Comparison of ENCODE assay signal across 15 cellular contexts in genomic region chr10:33290286-33291052, GRCh38. TPM values are rescaled to one million over a fixed set of nuclear protein-coding genes. Genes with fewer than 3 reads are reported as not detected.
A peak's percentile ranks its signal among the peaks of the same experiment; 100 is the strongest.
DNase-seq lines count a peak whose midpoint lies in the region; ATAC-seq, FAIRE-seq and TF ChIP-seq lines count a peak whose summit lies in the region.
"Had no signal": no experiment of that assay in that cellular context is flagged by ENCODE, and none has a peak within 500 bp of the region (broad histone marks: within the 10 kb centered on the region; RNA-seq: fewer than 3 reads in every experiment).

No MANE protein-coding gene starts in this region.

- no peak for ATAC-seq in CD8-positive, alpha-beta T cell
- no peak for ATAC-seq in GM18909 (IDR thresholded peaks at IDR 0.05; ENCODE audit: poor library complexity, unreplicated experiment)
- ATAC-seq: activated CD4-positive, CD25-positive, alpha-beta regulatory T cell treated with anti-CD3 and anti-CD28 coated beads, Interleukin-2, amount 50 U/mL, for 24 hours; GM12878 had no signal

- H3K9me3 Mint-ChIP-seq in progenitor cell of endocrine pancreas (ENCODE audit: low read depth) = no peaks in the 10 kb centered on the region
- no peaks in the 10 kb centered on the region for H3K9me3 Mint-ChIP-seq in CD8-positive, alpha-beta T cell

- H3K4me1 ChIP-seq in SJSA1 (replicated peaks) (peaks cover 31% of the 10 kb centered on the region), testis (peaks cover 3% of the 10 kb centered on the region)
- H3K4me1 ChIP-seq in CD8-positive, alpha-beta T cell (ENCODE audit: insufficient read depth, low read length) = no peaks in the 10 kb centered on the region

- H3K27ac ChIP-seq in SJSA1 (peak overlapping the region; percentile 91), testis (no peak overlapping the region)
- H3K27ac ChIP-seq in CD8-positive, alpha-beta T cell (ENCODE audit: low read depth, low read length) = no peak overlapping the region

- H3K4me3 Mint-ChIP-seq in progenitor cell of endocrine pancreas (ENCODE audit: low read depth) = no peak overlapping the region
- no peak overlapping the region for H3K4me3 Mint-ChIP-seq in CD8-positive, alpha-beta T cell

- no peaks in the 10 kb centered on the region for H3K27me3 ChIP-seq in SJSA1 (replicated peaks)
- H3K27me3 ChIP-seq in CD8-positive, alpha-beta T cell (ENCODE audit: insufficient read depth, low read length) = no peaks in the 10 kb centered on the region
- no peaks in the 10 kb centered on the region for H3K27me3 ChIP-seq in testis

- no peak overlapping the region for H3K27ac Mint-ChIP-seq in progenitor cell of endocrine pancreas
- H3K27ac Mint-ChIP-seq in CD8-positive, alpha-beta T cell = no peak overlapping the region

- no peaks in the 10 kb centered on the region for H3K27me3 Mint-ChIP-seq in progenitor cell of endocrine pancreas
- H3K27me3 Mint-ChIP-seq in CD8-positive, alpha-beta T cell (ENCODE audit: low read depth) = peaks cover 15% of the 10 kb centered on the region

- TF ChIP-seq POLR2A in testis (IDR thresholded peaks at IDR 0.05) = no peak

- H3K36me3 Mint-ChIP-seq in progenitor cell of endocrine pancreas (ENCODE audit: insufficient read depth) = peaks cover 3% of the 10 kb centered on the region
- H3K36me3 Mint-ChIP-seq in CD8-positive, alpha-beta T cell = no peaks in the 10 kb centered on the region

- peaks cover 49% of the 10 kb centered on the region for H3K4me1 Mint-ChIP-seq in progenitor cell of endocrine pancreas (ENCODE audit: low read depth)
- no peaks in the 10 kb centered on the region for H3K4me1 Mint-ChIP-seq in CD8-positive, alpha-beta T cell (ENCODE audit: low read depth)

- TF ChIP-seq CTCF in D721Med (IDR thresholded peaks at IDR 0.05; ENCODE audit: insufficient read depth, missing control alignments) (peak; percentile 15), fibroblast of villous mesenchyme (IDR thresholded peaks at IDR 0.05; ENCODE audit: insufficient read depth, low read depth, low read length) (peak; percentile 7), progenitor cell of endocrine pancreas (IDR thresholded peaks at IDR 0.05; ENCODE audit: unreplicated experiment) (peak; percentile 30), testis (IDR thresholded peaks at IDR 0.05) (no peak)
- TF ChIP-seq CTCF in CD8-positive, alpha-beta T cell (IDR thresholded peaks at IDR 0.05) = no peak

- H3K4me3 ChIP-seq in SJSA1 = 0 out of 2 replicates have a peak overlapping the region, but pooled peaks have one; percentile 6
- H3K4me3 ChIP-seq in fibroblast of villous mesenchyme (ENCODE audit: low read depth, low read length) = no peak overlapping the region
- H3K4me3 ChIP-seq in CD8-positive, alpha-beta T cell (ENCODE audit: low read depth, low read length) = no peak overlapping the region
- no peak overlapping the region for H3K4me3 ChIP-seq in testis
- H3K4me3 ChIP-seq: GM12878 had no signal

- peak; percentile 11 for FAIRE-seq in D721Med (lab: Jason Lieb, UNC)
- FAIRE-seq: GM12878 had no signal

- POLR2A ChIA-PET in CD8-positive, alpha-beta T cell (lab: Charles Lee) = no interaction called here

- H3K36me3 ChIP-seq in SJSA1 (peaks cover 30% of the 10 kb centered on the region), testis (ENCODE audit: low read depth, missing control alignments) (no peaks in the 10 kb centered on the region)
- H3K36me3 ChIP-seq in CD8-positive, alpha-beta T cell (ENCODE audit: insufficient read depth, low read length) = no peaks in the 10 kb centered on the region

- CTCF ChIA-PET in CD8-positive, alpha-beta T cell (lab: Charles Lee) = interaction anchor here (0.7 kb wide), 1 partner anchor 16 kb away, joined by 3 read pairs; no protein-coding TSS in a partner anchor

- intact Hi-C loops in CD8-positive, alpha-beta T cell (cut with DNase I, micrococcal nuclease) = no loop called here
- intact Hi-C loops in testis (cut with DNase I; ENCODE audit: low total_unique reads) = no loop called here

- DNase-seq in D721Med (ENCODE audit: insufficient read length, low spot score) (no peak), SJSA1 (ENCODE audit: low read depth in 1 of 2, low spot score in 2 of 2) (peak in 1 of 2 experiments; percentile 39), fibroblast of villous mesenchyme (ENCODE audit: low read depth) (no peak), progenitor cell of endocrine pancreas (ENCODE audit: low spot score, unreplicated experiment) (no peak), testis (no peak), OCI-M1 (lab: John Stamatoyannopoulos, UW) (no peak)
- no peak for DNase-seq in CD8-positive, alpha-beta T cell
- DNase-seq: activated effector memory CD4-positive, alpha-beta T cell treated with Interleukin-2 at 50 U/mL for 16 hours; cortex of kidney; glutamatergic neuron; NCI-H446; SIG-M5 had no signal

- H3K9me3 ChIP-seq in SJSA1 (replicated peaks) (no peaks in the 10 kb centered on the region), testis (no peaks in the 10 kb centered on the region)
- H3K9me3 ChIP-seq in CD8-positive, alpha-beta T cell (ENCODE audit: low read length) = no peaks in the 10 kb centered on the region

- WGBS in testis, 2 donors = 88% methylated on average over 13 of the region's 13 CpGs

RNA-seq across cellular contexts. Expression of gene NRP1, which starts 44.0 kb away (rescaled TPM):
- 63.0 and 85.9 TPM in 2 replicates for total RNA-seq in SJSA1 (2014; rRNA removed; shearing (Covaris generic))
- total RNA-seq in fibroblast of villous mesenchyme = 197 and 222 TPM in 2 replicates
- total RNA-seq in progenitor cell of endocrine pancreas = 33.4 and 37.0 TPM in 2 replicates
- not detected for total RNA-seq in CD8-positive, alpha-beta T cell
- 10 to 100 TPM; 15.9 to 17.1 TPM for total RNA-seq in testis
- 23.8 TPM for polyA plus RNA-seq in testis (ENCODE audit: insufficient read depth, low read depth, low replicate concordance)

Comparison
In these comparisons a context has a peak if more than half of its experiments do, and no peak if none do; other contexts are left out.
1. CTCF ChIP-seq: peak in D721Med (single experiment), fibroblast of villous mesenchyme (single experiment) and progenitor cell of endocrine pancreas (single experiment); none in CD8-positive, alpha-beta T cell (single experiment) and testis (0 of 3).
2. RNA of gene NRP1, which starts 44.0 kb away (total RNA-seq): 197 to 222 TPM in fibroblast of villous mesenchyme, 63.0 to 85.9 TPM in SJSA1, 33.4 to 37.0 TPM in progenitor cell of endocrine pancreas and 15.9 to 17.1 TPM in testis; not detected in CD8-positive, alpha-beta T cell; every median in the first group is over 10 times any median in the second.